Comparison of ENCODE assay signal across 8 cellular contexts in the genomic region with DNA sequence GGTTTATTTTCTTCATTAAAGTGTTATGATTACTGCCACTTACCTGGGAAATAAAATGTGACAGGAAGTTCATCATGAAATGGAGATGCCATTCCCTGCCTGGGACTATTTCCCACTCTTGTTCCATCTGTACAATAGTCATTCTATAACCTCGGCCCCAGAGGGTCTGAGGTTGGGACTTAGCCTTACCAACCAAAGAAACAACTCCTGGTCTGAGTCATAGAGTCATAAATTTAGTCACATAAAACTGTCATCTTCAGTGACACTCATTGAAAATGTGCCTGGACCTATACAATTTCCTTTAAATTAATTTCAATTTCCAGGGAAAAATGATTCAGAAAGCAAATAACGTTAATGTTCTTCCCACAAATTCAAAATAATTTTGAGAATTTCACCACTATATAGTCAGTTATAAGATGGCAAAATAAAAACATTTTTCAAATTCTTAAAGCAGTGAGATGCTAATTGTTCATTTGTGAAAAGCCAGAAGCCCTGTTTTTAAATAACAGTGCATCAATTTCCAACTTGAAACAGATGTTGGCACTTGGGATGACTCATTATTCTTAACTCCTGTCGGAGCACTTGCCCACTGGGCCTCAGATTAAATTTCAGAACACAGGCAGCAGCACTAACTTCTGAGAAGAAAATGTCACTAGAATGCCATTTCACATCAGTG.
DNase-seq lines count a peak whose midpoint lies in the region; ATAC-seq and TF ChIP-seq lines count a peak whose summit lies in the region.

No MANE protein-coding gene starts in this region.

- no peaks in the 10 kb centered on the region for H3K4me1 ChIP-seq in thyroid gland

- H3K4me3 Mint-ChIP-seq in activated T-helper 1 cell treated with anti-CD3 and anti-CD28 coated beads, Interleukin-12 subunit alpha, Interleukin-12 subunit beta, Interleukin-2, Interleukin-4 antibody, amounts not matched to agents 30 ng/mL and 10 ng/mL and 1 ng/mL, durations not matched to agents 14 hours and 24 hours and 36 hours: peak overlapping the region; percentile 15

- TF ChIP-seq POLR2A in thyroid gland (IDR thresholded peaks at IDR 0.05): no peak

- no peaks in the 10 kb centered on the region for H3K27me3 ChIP-seq in thyroid gland

- DNase-seq in activated naive CD4-positive, alpha-beta T cell treated with anti-CD3 and anti-CD28 coated beads, Interleukin-2, amount 50 U/mL, for 72 hours (ENCODE audit: low spot score in 2 of 2): peak in 1 of 2 donors; percentile 20
- DNase-seq in activated naive CD4-positive, alpha-beta T cell (lab: John Stamatoyannopoulos, UW): no peak
- no peak for DNase-seq in activated T-helper 1 cell treated with anti-CD3 and anti-CD28 coated beads, Interleukin-12 subunit alpha, Interleukin-12 subunit beta, Interleukin-2, Interleukin-4 antibody, amounts not matched to agents 30 ng/mL and 10 ng/mL and 1 ng/mL, durations not matched to agents 14 hours and 24 hours and 36 hours (ENCODE audit: low spot score)
- DNase-seq in stromal cell of bone marrow (ENCODE audit: low read depth) (peak; percentile 61), thyroid gland (no peak), hypothalamus (lab: John Stamatoyannopoulos, UW) (no peak), left cardiac atrium (no peak)

- H3K27ac Mint-ChIP-seq in activated naive CD4-positive, alpha-beta T cell treated with anti-CD3 and anti-CD28 coated beads, Interleukin-2, amount 50 U/mL, for 72 hours: peak overlapping the region; percentile 44 to 48
- peak overlapping the region; percentile 81 for H3K27ac Mint-ChIP-seq in activated T-helper 1 cell treated with anti-CD3 and anti-CD28 coated beads, Interleukin-12 subunit alpha, Interleukin-12 subunit beta, Interleukin-2, Interleukin-4 antibody, amounts not matched to agents 30 ng/mL and 10 ng/mL and 1 ng/mL, durations not matched to agents 14 hours and 24 hours and 36 hours

- intact Hi-C loops in activated T-helper 1 cell treated with anti-CD3 and anti-CD28 coated beads, Interleukin-12 subunit alpha, Interleukin-12 subunit beta, Interleukin-2, Interleukin-4 antibody, amounts not matched to agents 30 ng/mL and 10 ng/mL and 1 ng/mL, durations not matched to agents 14 hours and 24 hours and 36 hours (cut with micrococcal nuclease): loop anchor here (1.0 to 10.0 kb wide), 8 partner anchors 51 to 1131 kb away; partner anchors contain the start of gene TMEM200A
- intact Hi-C loops in thyroid gland (cut with DNase I) (no loop called here), left cardiac atrium (cut with DNase I) (no loop called here)

- no peak for TF ChIP-seq CTCF in thyroid gland (IDR thresholded peaks at IDR 0.05)

- H3K27ac ChIP-seq in thyroid gland: no peak overlapping the region

- H3K9me3 ChIP-seq in thyroid gland: no peaks in the 10 kb centered on the region

- peaks cover 9 to 13% of the 10 kb centered on the region in 2 donors for H3K36me3 Mint-ChIP-seq in activated naive CD4-positive, alpha-beta T cell treated with anti-CD3 and anti-CD28 coated beads, Interleukin-2, amount 50 U/mL, for 72 hours
- H3K36me3 Mint-ChIP-seq in activated T-helper 1 cell treated with anti-CD3 and anti-CD28 coated beads, Interleukin-12 subunit alpha, Interleukin-12 subunit beta, Interleukin-2, Interleukin-4 antibody, amounts not matched to agents 30 ng/mL and 10 ng/mL and 1 ng/mL, durations not matched to agents 14 hours and 24 hours and 36 hours (ENCODE audit: low read depth): peaks cover 6% of the 10 kb centered on the region

- peak; percentile 81 to 87 for ATAC-seq in activated naive CD4-positive, alpha-beta T cell treated with anti-CD3 and anti-CD28 coated beads, Interleukin-2, amount 50 U/mL, for 72 hours
- peak; percentile 83 for ATAC-seq in HG03064 (IDR thresholded peaks at IDR 0.05; ENCODE audit: low read depth, unreplicated experiment)
- ATAC-seq in left cardiac atrium: no peak

- H3K27me3 Mint-ChIP-seq in activated T-helper 1 cell treated with anti-CD3 and anti-CD28 coated beads, Interleukin-12 subunit alpha, Interleukin-12 subunit beta, Interleukin-2, Interleukin-4 antibody, amounts not matched to agents 30 ng/mL and 10 ng/mL and 1 ng/mL, durations not matched to agents 14 hours and 24 hours and 36 hours (ENCODE audit: insufficient read depth): no peaks in the 10 kb centered on the region

- H3K36me3 ChIP-seq in thyroid gland: no peaks in the 10 kb centered on the region

- no peak overlapping the region for H3K4me3 ChIP-seq in thyroid gland (replicated peaks in 1 of 3)

- peaks cover 0 to 11% of the 10 kb centered on the region in 2 donors for H3K9me3 Mint-ChIP-seq in activated naive CD4-positive, alpha-beta T cell treated with anti-CD3 and anti-CD28 coated beads, Interleukin-2, amount 50 U/mL, for 72 hours
- H3K9me3 Mint-ChIP-seq in activated T-helper 1 cell treated with anti-CD3 and anti-CD28 coated beads, Interleukin-12 subunit alpha, Interleukin-12 subunit beta, Interleukin-2, Interleukin-4 antibody, amounts not matched to agents 30 ng/mL and 10 ng/mL and 1 ng/mL, durations not matched to agents 14 hours and 24 hours and 36 hours: peaks cover 18% of the 10 kb centered on the region

- peaks cover 49% of the 10 kb centered on the region for H3K4me1 Mint-ChIP-seq in activated T-helper 1 cell treated with anti-CD3 and anti-CD28 coated beads, Interleukin-12 subunit alpha, Interleukin-12 subunit beta, Interleukin-2, Interleukin-4 antibody, amounts not matched to agents 30 ng/mL and 10 ng/mL and 1 ng/mL, durations not matched to agents 14 hours and 24 hours and 36 hours (ENCODE audit: low read depth)

- WGBS in thyroid gland, 2 donors: 65 to 70% methylated on average over 3 of the region's 3 CpGs

Comparison
In these comparisons a context has a peak if more than half of its experiments do, and no peak if none do; other contexts are left out.
1. ATAC-seq: peak in activated naive CD4-positive, alpha-beta T cell treated with anti-CD3 and anti-CD28 coated beads, Interleukin-2, amount 50 U/mL, for 72 hours (2 of 2) and HG03064 (single experiment); none in left cardiac atrium (0 of 2).